8 cellular contexts compared by ENCODE assay signal in genomic region chr2:231462729-231463465, GRCh38. TPM values are rescaled to one million over a fixed set of nuclear protein-coding genes. Genes with fewer than 3 reads are reported as not detected.
DNase-seq lines count a peak whose midpoint lies in the region; ATAC-seq, FAIRE-seq and TF ChIP-seq lines count a peak whose summit lies in the region.

No MANE protein-coding gene starts in this region.

- no peaks in the 10 kb centered on the region for H3K27me3 Mint-ChIP-seq in activated naive CD4-positive, alpha-beta T cell treated with anti-CD3 and anti-CD28 coated beads, Interleukin-2, amount 50 U/mL, for 24 hours

- H3K27ac ChIP-seq in K562 (ENCODE audit: extremely low read depth, low read depth, low read length) (peak overlapping the region; percentile 96), lung (ENCODE audit: low read depth in 1 of 2, low read length in 1 of 2) (peak overlapping the region in 1 of 2 donors; percentile 99), urinary bladder (ENCODE audit: low read depth) (no peak overlapping the region), caudate nucleus (ENCODE audit: low read depth, low read length) (no peak overlapping the region)

- CTCF ChIA-PET in K562 (lab: Yijun Ruan, JAX; ENCODE audit: low intra/inter-chr PET ratio) = no interaction called here

- H3K4me1 Mint-ChIP-seq in activated naive CD4-positive, alpha-beta T cell treated with anti-CD3 and anti-CD28 coated beads, Interleukin-2, amount 50 U/mL, for 24 hours = peaks cover 55% of the 10 kb centered on the region

- H3K9me3 Mint-ChIP-seq in activated naive CD4-positive, alpha-beta T cell treated with anti-CD3 and anti-CD28 coated beads, Interleukin-2, amount 50 U/mL, for 24 hours = no peaks in the 10 kb centered on the region

- TF ChIP-seq POLR2A in K562 (conservative IDR thresholded peaks at IDR 0.05) = no peak

- 0% methylated on average over 4 of the region's 4 CpGs for WGBS in K562 (ENCODE audit: insufficient coverage, low coverage, missing lambda C conversion rate)
- 11% methylated on average over 4 of the region's 4 CpGs for WGBS in lung, 2 donors
- WGBS in urinary bladder = 13% methylated on average over 4 of the region's 4 CpGs

- peak overlapping the region; percentile 95 to 100 for H3K9ac ChIP-seq in K562 (ENCODE audit: insufficient read depth in 1 of 2, low read depth in 2 of 2, low read length in 2 of 2)

- peaks cover 13 to 30% of the 10 kb centered on the region in 2 experiments; a peak in 4 of 5 replicates for H3K4me1 ChIP-seq in K562 (replicated peaks in 1 of 2; ENCODE audit: control insufficient read depth in 2 of 2, insufficient read depth in 2 of 2, low read length in 2 of 2)
- H3K4me1 ChIP-seq in lung (ENCODE audit: control insufficient read depth in 2 of 2, insufficient read depth in 2 of 2, low read length in 2 of 2) = peaks cover 4 to 10% of the 10 kb centered on the region in 2 donors
- no peaks in the 10 kb centered on the region for H3K4me1 ChIP-seq in urinary bladder (ENCODE audit: insufficient read depth)

- peaks cover 41% of the 10 kb centered on the region for H3K36me3 Mint-ChIP-seq in activated naive CD4-positive, alpha-beta T cell treated with anti-CD3 and anti-CD28 coated beads, Interleukin-2, amount 50 U/mL, for 24 hours

- peaks cover 33% of the 10 kb centered on the region for H4K20me1 ChIP-seq in K562 (replicated peaks; ENCODE audit: control insufficient read depth, insufficient read depth, low read length)

- peaks cover 72% of the 10 kb centered on the region for H3K79me2 ChIP-seq in K562 (ENCODE audit: control insufficient read depth, insufficient read depth, low read length)

- in situ Hi-C loops in K562 (cut with MboI) = no loop called here

- TF ChIP-seq RAD21 in K562 (CRISPR knock-in tag; conservative IDR thresholded peaks at IDR 0.05 in 1 of 2, IDR thresholded peaks at IDR 0.05 in 1 of 2) = no peak

- no peak for TF ChIP-seq EP300 in K562 (IDR thresholded peaks at IDR 0.05; ENCODE audit: low read length)

- peak overlapping the region; percentile 95 for H3K27ac Mint-ChIP-seq in activated naive CD4-positive, alpha-beta T cell treated with anti-CD3 and anti-CD28 coated beads, Interleukin-2, amount 50 U/mL, for 24 hours

- FAIRE-seq in K562 (lab: Jason Lieb, UNC) = no peak

- no TSS peak for BruUV-seq in K562 (replicated peaks; lab: Mats Ljungman, UMichigan)

- H3K9me1 ChIP-seq in K562 (ENCODE audit: control insufficient read depth, insufficient read depth, low read length) = peaks cover 5% of the 10 kb centered on the region

- POLR2A ChIA-PET in K562 (lab: Yijun Ruan, JAX) = interaction anchor here (0.9 to 7.9 kb wide), 3 partner anchors 9 to 33 kb away, joined by 3 to 95 read pairs (median 6); no protein-coding TSS in a partner anchor

- no peak overlapping the region for H2AFZ ChIP-seq in K562 (ENCODE audit: low read depth, low read length)

- H3K9me3 ChIP-seq in K562 (replicated peaks; ENCODE audit: control insufficient read depth, insufficient read depth, low read depth, low read length) (no peaks in the 10 kb centered on the region), lung (ENCODE audit: control insufficient read depth in 2 of 2, insufficient read depth in 1 of 2, low read length in 1 of 2) (no peaks in the 10 kb centered on the region)

- H3K27me3 ChIP-seq in K562 (ENCODE audit: control insufficient read depth in 2 of 2, insufficient read depth in 2 of 2, low read length in 2 of 2) = no peaks in the 10 kb centered on the region
- no peaks in the 10 kb centered on the region for H3K27me3 ChIP-seq in lung (ENCODE audit: control insufficient read depth, insufficient read depth)

- TF ChIP-seq CTCF in K562 (IDR thresholded peaks at IDR 0.05 in 2 of 3, conservative IDR thresholded peaks at IDR 0.05 in 1 of 3; ENCODE audit: insufficient read depth in 2 of 3, low read depth in 1 of 3, low read length in 3 of 3) (no peak), lung (IDR thresholded peaks at IDR 0.05; ENCODE audit: control extremely low read depth, extremely low read depth) (no peak)

- intact Hi-C loops in K562 (cut with micrococcal nuclease) = loop anchor here (10.0 kb wide), 1 partner anchor 322 kb away; the partner anchor contains the start of genes COPS7B and PDE6D
- intact Hi-C loops in left colon (cut with DNase I, micrococcal nuclease) = no loop called here

- H3K36me3 ChIP-seq in K562 (ENCODE audit: control insufficient read depth, insufficient read depth, low read length) (peaks cover 58% of the 10 kb centered on the region), lung (ENCODE audit: control insufficient read depth in 2 of 2, insufficient read depth in 2 of 2, low read length in 2 of 2) (peaks cover 22 to 29% of the 10 kb centered on the region in 2 donors), urinary bladder (ENCODE audit: insufficient read depth) (peaks cover 11% of the 10 kb centered on the region)

- DNase-seq in activated naive CD4-positive, alpha-beta T cell (lab: John Stamatoyannopoulos, UW) = no peak
- DNase-seq in K562 (ENCODE audit: extremely low read depth in 1 of 4, low spot score in 3 of 4) (no peak), lung (ENCODE audit: low spot score) (no peak), caudate nucleus (lab: John Stamatoyannopoulos, UW) (no peak), left colon (no peak)

- peak overlapping the region; percentile 96 for H3K4me3 Mint-ChIP-seq in activated naive CD4-positive, alpha-beta T cell treated with anti-CD3 and anti-CD28 coated beads, Interleukin-2, amount 50 U/mL, for 24 hours

- peak overlapping the region; percentile 86 for H3K4me2 ChIP-seq in K562 (ENCODE audit: insufficient read depth, low read length)

- ATAC-seq in K562 (no peak), lung (ENCODE audit: insufficient read depth, low FRiP score) (no peak), HG03457 (IDR thresholded peaks at IDR 0.05; ENCODE audit: unreplicated experiment) (no peak), left colon (no peak)

- peak overlapping the region; percentile 77 for H3K4me3 ChIP-seq in K562
- peak overlapping the region; percentile 67 for H3K4me3 ChIP-seq in lung
- H3K4me3 ChIP-seq in urinary bladder (ENCODE audit: low read depth, low read length) = peak overlapping the region; percentile 88

TF ChIP-seq in K562, 482 proteins besides CTCF, POLR2A, EP300 and RAD21 (continues in another document):
- TF ChIP-seq SUPT5H (IDR thresholded peaks at IDR 0.05) (0 out of 2 replicates have a peak, but pooled peaks have one; percentile 14), C11orf30 (IDR thresholded peaks at IDR 0.05; ENCODE audit: low read depth) (no peak), ZNF512 (tag; IDR thresholded peaks at IDR 0.05) (0 out of 2 replicates have a peak, but pooled peaks have one; percentile 11), POLR2G (IDR thresholded peaks at IDR 0.05; ENCODE audit: low read depth, low read length) (peak; percentile 24; the same call in 1 of the 2 replicates), COPS2 (conservative IDR thresholded peaks at IDR 0.05) (no peak), TBL1XR1 (IDR thresholded peaks at IDR 0.05; ENCODE audit: low read length in 2 of 2) (no peak), BDP1 (IDR thresholded peaks at IDR 0.05; ENCODE audit: insufficient read depth, insufficient read length) (no peak), RBFOX2 (IDR thresholded peaks at IDR 0.05; ENCODE audit: low read depth, low read length) (peak; percentile 43; the same call in 1 of the 2 replicates), BRD4 (IDR thresholded peaks at IDR 0.05) (0 out of 2 replicates have a peak, but pooled peaks have one; percentile 1), EWSR1 (IDR thresholded peaks at IDR 0.05; ENCODE audit: borderline replicate concordance, low read depth, partially characterized antibody) (no peak), ZNF175 (CRISPR knock-in tag; IDR thresholded peaks at IDR 0.05; ENCODE audit: low read depth) (no peak)

RNA-seq across cellular contexts. Expression of gene NCL, which starts 1.4 kb away (rescaled TPM):
- 134 and 401 TPM in 2 replicates for total RNA-seq in K562 (2011; cell fraction: chromatin; rRNA removed; ENCODE audit: low replicate concordance)
- total RNA-seq in K562 (2011; cell fraction: nucleolus; rRNA removed) = 48.9 and 57.2 TPM in 2 replicates
- total RNA-seq in K562 (2011; cell fraction: nucleoplasm; rRNA removed) = 121 and 139 TPM in 2 replicates
- total RNA-seq in K562 (2014; rRNA removed) (327 and 460 TPM in 2 replicates), K562 (2014; rRNA removed; fragmentation: Illumina TruSeq; extraction: Trizol) (463 and 510 TPM in 2 replicates), K562 (2015; rRNA removed; fragmentation: Illumina TruSeq; extraction: Trizol) (315 and 361 TPM in 2 replicates), K562 (2021) (530 and 589 TPM in 2 replicates), lung (100 to 1,000 TPM; 321 to 373 TPM), urinary bladder (128 TPM), left colon (100 to 1,000 TPM; 229 to 335 TPM)
- polyA plus RNA-seq in K562 (2011; rRNA removed) (130 and 194 TPM in 2 replicates), K562 (2014; fragmentation: Illumina TruSeq; extraction: Trizol) (609 and 732 TPM in 2 replicates), K562 (2014; fragmentation: Nextera tagmentation; extraction: Ambion mirVana) (10 to 100 TPM; 80.9 to 92.9 TPM), K562 (2014; rRNA removed) (440 and 520 TPM in 2 replicates), lung (100 to 1,000 TPM; 144 to 341 TPM), urinary bladder (248 TPM)
- polyA plus RNA-seq in K562 (2011; cell fraction: cytosol; rRNA removed) = 35.3 and 59.4 TPM in 2 replicates
- 92.8 and 111 TPM in 2 replicates for polyA plus RNA-seq in K562 (2011; cell fraction: nucleus; rRNA removed)
- 251 and 327 TPM in 2 replicates for polyA plus RNA-seq in K562 (2012)
- polyA minus RNA-seq in K562 (2011; rRNA and poly(A)+ RNA removed) = 335 and 337 TPM in 2 replicates
- 118 and 138 TPM in 2 replicates for polyA minus RNA-seq in K562 (2011; cell fraction: cytosol; rRNA and poly(A)+ RNA removed)
- 47.0 and 106 TPM in 2 replicates for polyA minus RNA-seq in K562 (2011; cell fraction: nucleus; rRNA and poly(A)+ RNA removed)
